Comparison of ENCODE assay signal across 8 cellular contexts in the genomic region with DNA sequence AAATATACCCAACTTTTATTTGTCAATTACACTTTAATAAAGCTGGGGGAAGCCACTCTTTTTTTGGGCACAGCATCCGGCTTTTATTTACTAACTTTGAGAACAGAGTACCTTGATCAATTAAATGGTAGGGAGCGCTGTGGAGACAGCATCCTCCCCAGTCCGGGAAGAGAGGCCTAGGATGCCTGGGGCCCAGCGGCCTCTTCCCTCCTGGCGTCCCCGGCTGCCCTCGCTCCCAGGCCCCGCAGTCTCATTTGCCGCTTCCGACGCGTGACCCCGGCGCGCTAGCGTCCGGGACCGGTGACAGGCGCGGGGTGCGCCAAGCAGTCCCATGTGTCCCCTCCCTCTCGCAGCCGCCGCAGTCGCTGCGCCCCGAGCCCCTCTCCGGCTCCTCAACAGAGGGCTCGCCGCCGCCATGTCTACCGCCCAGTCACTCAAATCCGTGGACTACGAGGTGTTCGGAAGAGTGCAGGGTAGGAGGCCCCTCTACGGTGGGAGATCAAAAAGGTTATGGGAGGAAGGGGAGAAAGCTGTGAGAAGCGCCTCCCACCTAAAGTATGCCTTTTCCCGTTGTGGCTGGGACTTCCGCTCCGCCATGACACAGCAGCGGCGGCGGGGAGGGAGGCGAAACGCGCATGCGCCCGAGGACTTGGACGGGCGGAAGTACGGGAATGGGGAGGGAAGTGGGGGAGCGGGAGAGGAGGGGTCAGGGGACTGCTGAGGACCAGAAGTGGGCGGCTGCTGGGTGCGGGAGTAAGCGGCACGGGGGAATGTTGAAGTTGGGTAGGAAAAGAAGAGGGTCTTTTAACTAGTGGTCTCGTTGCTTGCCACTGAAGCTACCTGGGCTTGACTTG. TPM values are rescaled to one million over a fixed set of nuclear protein-coding genes. Genes with fewer than 3 reads are reported as not detected.
DNase-seq lines count a peak whose midpoint lies in the region; ATAC-seq and TF ChIP-seq lines count a peak whose summit lies in the region.

A gene (plus strand): TSS at position 332 of the 854 bp plus-strand sequence.

- H3K9me2 ChIP-seq in hepatocyte (replicated peaks; ENCODE audit: insufficient read depth), result no peaks in the 10 kb centered on the region

- H3K4me3 ChIP-seq in astrocyte of the cerebellum (ENCODE audit: low read depth, low read length) (peak within 1 kb of the TSS; percentile 78), hepatocyte (peak within 1 kb of the TSS; percentile 50)

- no peaks in the 10 kb centered on the region for H3K9me3 ChIP-seq in hepatocyte (ENCODE audit: low read depth)

- H3K79me2 ChIP-seq in hepatocyte, result peaks cover 2% of the 10 kb centered on the region

- H4K20me1 ChIP-seq in hepatocyte (ENCODE audit: insufficient read depth, poor library complexity, severe bottlenecking), result no peaks in the 10 kb centered on the region

- peak within 1 kb of the TSS; percentile 69 for H3K4me2 ChIP-seq in hepatocyte

- in situ Hi-C loops in astrocyte of the cerebellum (cut with HindIII; ENCODE audit: low sequenced_read_pairs), result no loop called here

- 1% methylated on average over 46 of the region's 57 CpGs for WGBS in hepatocyte (ENCODE audit: low lambda C conversion rate, missing lambda C conversion rate)

- peak within 1 kb of the TSS; percentile 85 for H2AFZ ChIP-seq in hepatocyte

- H3K27ac ChIP-seq in 22Rv1 (peak within 1 kb of the TSS; percentile 94), hepatocyte (peak within 1 kb of the TSS; percentile 100)

- peaks cover 6% of the 10 kb centered on the region for H3K4me1 ChIP-seq in hepatocyte (ENCODE audit: insufficient read depth)

- ATAC-seq in GM18517 (IDR thresholded peaks at IDR 0.05; ENCODE audit: unreplicated experiment) (peak; percentile 79), HG03039 (IDR thresholded peaks at IDR 0.05; ENCODE audit: unreplicated experiment) (peak; percentile 91)

- TF ChIP-seq CTCF in 22Rv1 (IDR thresholded peaks at IDR 0.05) (peak; percentile 43), astrocyte of the cerebellum (IDR thresholded peaks at IDR 0.05; ENCODE audit: low read depth, low read length, missing control alignments) (peak; percentile 46), hepatocyte (IDR thresholded peaks at IDR 0.05; ENCODE audit: poor library complexity) (peak; percentile 38)

- H3K27me3 ChIP-seq in hepatocyte, result no peaks in the 10 kb centered on the region

- H3K36me3 ChIP-seq in hepatocyte (replicated peaks; ENCODE audit: insufficient read depth, low read depth), result no peaks in the 10 kb centered on the region

- DNase-seq in NCI-H2081 (lab: John Stamatoyannopoulos, UW), result peak; percentile 97 to 98
- DNase-seq in T-helper 9 cell, result peak; percentile 86
- peak; percentile 89 for DNase-seq in astrocyte of the cerebellum (ENCODE audit: low read depth)
- DNase-seq in hepatocyte (ENCODE audit: low spot score), result peak; percentile 98
- peak; percentile 97 for DNase-seq in retina

RNA-seq across cellular contexts. Expression of the gene that starts here (rescaled TPM):
- 19.7 and 22.5 TPM in 2 replicates for total RNA-seq in hepatocyte
- 18.0 and 30.9 TPM in 2 replicates for polyA plus RNA-seq in hepatocyte

Comparison
In these comparisons a context has a peak if more than half of its experiments do, and no peak if none do; other contexts are left out.
1. Peak in every context shown above with its lines: DNase-seq, ATAC-seq, H3K4me3 ChIP-seq and H3K27ac ChIP-seq.